22 cellular contexts compared by ENCODE assay signal in genomic region chr9:30932226-30932625, GRCh38.
A peak's percentile ranks its signal among the peaks of the same experiment; 100 is the strongest.
DNase-seq lines count a peak whose midpoint lies in the region; TF ChIP-seq lines count a peak whose summit lies in the region.
"Had no signal": no experiment of that assay in that cellular context is flagged by ENCODE, and none has a peak within 500 bp of the region (broad histone marks: within the 10 kb centered on the region; RNA-seq: fewer than 3 reads in every experiment).

No MANE protein-coding gene starts in this region.

- no peak overlapping the region for H3K27ac ChIP-seq in SJCRH30
- H3K27ac ChIP-seq: suprapubic skin, vagina had no signal

- DNase-seq in HK-2 (ENCODE audit: unreplicated experiment), result peak; percentile 17
- DNase-seq in RKO (ENCODE audit: low spot score), result peak; percentile 80
- peak; percentile 72 for DNase-seq in epithelial cell of esophagus (ENCODE audit: low read depth)
- no peak for DNase-seq in SJCRH30
- DNase-seq in SKM-1 treated with dmso at 0.1 percent for 144 hours (lab: John Stamatoyannopoulos, UW; ENCODE audit: unreplicated experiment), result no peak
- DNase-seq in anterior cingulate cortex (lab: John Stamatoyannopoulos, UW), result no peak
- DNase-seq in cortex of kidney (lab: John Stamatoyannopoulos, UW), result no peak
- DNase-seq: activated CD4-positive, alpha-beta T cell treated with anti-CD3 and anti-CD28 coated beads for 36 hours; activated naive CD4-positive, alpha-beta T cell treated with anti-CD3 and anti-CD28 coated beads, Interleukin-2, amount 10 ng/mL, durations not matched to agents 7 days and 5 days; activated T-cell treated with anti-CD3 and anti-CD28 coated beads, Interleukin-2, amount 50 U/mL, for 72 hours; CD8-positive, alpha-beta T cell; DMS53; erythroblast; GF-D8; NCI-H1436; NCI-H2107; NCI-H524 treated with DMSO at 0.1 percent for 48 hours; nucleus accumbens; Right ventricle myocardium superior; T-cell had no signal

- H3K27me3 ChIP-seq in SJCRH30, result no peaks in the 10 kb centered on the region
- H3K27me3 ChIP-seq: suprapubic skin, vagina had no signal

- no peaks in the 10 kb centered on the region for H3K9me3 ChIP-seq in SJCRH30 (replicated peaks)
- H3K9me3 ChIP-seq: suprapubic skin, vagina had no signal

- no peaks in the 10 kb centered on the region for H3K36me3 ChIP-seq in SJCRH30
- H3K36me3 ChIP-seq: suprapubic skin, vagina had no signal

- H3K4me3 ChIP-seq in epithelial cell of esophagus (ENCODE audit: low read length), result no peak overlapping the region
- H3K4me3 ChIP-seq in SJCRH30, result no peak overlapping the region
- H3K4me3 ChIP-seq: suprapubic skin, vagina had no signal

- no peak for TF ChIP-seq CTCF in epithelial cell of esophagus (IDR thresholded peaks at IDR 0.05; ENCODE audit: insufficient read depth, low read depth, low read length, missing control alignments)

- no peaks in the 10 kb centered on the region for H3K4me1 ChIP-seq in SJCRH30
- H3K4me1 ChIP-seq: suprapubic skin, vagina had no signal

Comparison
In these comparisons a context has a peak if more than half of its experiments do, and no peak if none do; other contexts are left out.
1. DNase-seq: peak in HK-2 (single experiment), RKO (single experiment) and epithelial cell of esophagus (single experiment); none in SJCRH30 (0 of 2), SKM-1 treated with dmso at 0.1 percent for 144 hours (single experiment), anterior cingulate cortex (0 of 58) and cortex of kidney (single experiment).